Comparison of ENCODE assay signal across 27 cellular contexts in the genomic region with DNA sequence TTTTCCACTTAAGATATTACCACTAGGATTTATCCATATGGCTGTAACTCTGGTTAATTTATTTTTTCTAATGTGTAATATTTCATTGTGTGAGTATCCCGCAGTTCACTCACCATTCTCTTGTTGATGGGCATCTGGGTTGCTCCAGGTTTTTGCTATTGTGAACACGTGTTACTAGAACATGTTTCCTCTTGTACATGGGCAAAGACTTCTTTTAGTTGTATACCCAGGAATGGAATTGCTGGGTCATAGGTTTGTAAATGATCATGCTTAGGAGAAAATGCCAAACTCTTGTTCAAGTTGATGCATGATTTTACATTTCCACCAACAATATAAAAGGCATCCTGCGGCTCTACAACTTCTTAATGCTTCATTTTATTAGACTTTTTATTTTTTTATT.
"Had no signal": no experiment of that assay in that cellular context is flagged by ENCODE, and none has a peak within 500 bp of the region (broad histone marks: within the 10 kb centered on the region; RNA-seq: fewer than 3 reads in every experiment).

No MANE protein-coding gene starts in this region.

- DNase-seq: activated CD4-positive, alpha-beta memory T cell treated with anti-CD3 and anti-CD28 coated beads for 36 hours; activated CD4-positive, alpha-beta T cell treated with anti-CD3 and anti-CD28 coated beads, Interleukin-2, amount 10 ng/mL, durations not matched to agents 7 days and 5 days; activated CD4-positive, CD25-positive, alpha-beta regulatory T cell; activated gamma-delta T cell treated with Interleukin-2 at 50 U/mL for 16 hours; activated naive CD4-positive, alpha-beta T cell treated with anti-CD3 and anti-CD28 coated beads, Interleukin-2, amount 10 ng/mL, durations not matched to agents 7 days and 5 days; activated naive CD8-positive, alpha-beta T cell treated with anti-CD3 and anti-CD28 coated beads for 36 hours; activated T-cell treated with anti-CD3 and anti-CD28 coated beads for 4 hours; activated T-cell treated with anti-CD3 and anti-CD28 coated beads, Interleukin-2, amount 50 U/mL, for 48 hours; NCI-H1092; NCI-H1417 treated with DMSO at 0.1 percent for 48 hours; NCI-H1694; NCI-H2029; NCI-H2107; NCI-H345; NCI-H510A; NCI-H69; NK-92 treated with Interleukin-12 subunit alpha and Interleukin-12 subunit beta, amount 100 ng/mL, for 24 hours; OCI-M1; Right ventricle myocardium superior; SJCRH30; SK-N-SH; T-helper 1 cell had no signal

- H3K4me3 ChIP-seq: SJCRH30 had no signal

- H3K9me3 ChIP-seq: SJCRH30, SK-N-SH had no signal

- ATAC-seq: Panc1 had no signal

- H3K27ac ChIP-seq: KMS-11, RWPE1, SJCRH30, VCaP had no signal

- H3K4me3 Mint-ChIP-seq: activated CD4-positive, alpha-beta memory T cell treated with anti-CD3 and anti-CD28 coated beads for 36 hours; activated CD4-positive, alpha-beta T cell treated with anti-CD3 and anti-CD28 coated beads, Interleukin-2, amount 10 ng/mL, durations not matched to agents 7 days and 5 days; activated naive CD4-positive, alpha-beta T cell treated with anti-CD3 and anti-CD28 coated beads, Interleukin-2, amount 10 ng/mL, durations not matched to agents 7 days and 5 days; activated naive CD8-positive, alpha-beta T cell treated with anti-CD3 and anti-CD28 coated beads for 36 hours had no signal

- H3K36me3 Mint-ChIP-seq: activated CD4-positive, alpha-beta memory T cell treated with anti-CD3 and anti-CD28 coated beads for 36 hours; activated naive CD4-positive, alpha-beta T cell treated with anti-CD3 and anti-CD28 coated beads, Interleukin-2, amount 10 ng/mL, durations not matched to agents 7 days and 5 days; activated naive CD8-positive, alpha-beta T cell treated with anti-CD3 and anti-CD28 coated beads for 36 hours had no signal

- H3K27ac Mint-ChIP-seq: activated CD4-positive, alpha-beta memory T cell treated with anti-CD3 and anti-CD28 coated beads for 36 hours; activated CD4-positive, alpha-beta T cell treated with anti-CD3 and anti-CD28 coated beads, Interleukin-2, amount 10 ng/mL, durations not matched to agents 7 days and 5 days; activated naive CD4-positive, alpha-beta T cell treated with anti-CD3 and anti-CD28 coated beads, Interleukin-2, amount 10 ng/mL, durations not matched to agents 7 days and 5 days; activated naive CD8-positive, alpha-beta T cell treated with anti-CD3 and anti-CD28 coated beads for 36 hours; activated T-helper 2 cell treated with anti-CD3 and anti-CD28 coated beads, Interferon-gamma antibody, Interleukin-2, Interleukin-4, amounts not matched to agents 10 μg/mL and 5 μg/mL and 100 μg/mL, durations not matched to agents 14 hours and 24 hours and 36 hours had no signal

- H3K27me3 ChIP-seq: SJCRH30 had no signal

- H3K36me3 ChIP-seq: SJCRH30 had no signal

- H3K9me3 Mint-ChIP-seq: activated CD4-positive, alpha-beta memory T cell treated with anti-CD3 and anti-CD28 coated beads for 36 hours; activated CD4-positive, alpha-beta T cell treated with anti-CD3 and anti-CD28 coated beads, Interleukin-2, amount 10 ng/mL, durations not matched to agents 7 days and 5 days; activated naive CD4-positive, alpha-beta T cell treated with anti-CD3 and anti-CD28 coated beads, Interleukin-2, amount 10 ng/mL, durations not matched to agents 7 days and 5 days; activated naive CD8-positive, alpha-beta T cell treated with anti-CD3 and anti-CD28 coated beads for 36 hours; activated T-helper 2 cell treated with anti-CD3 and anti-CD28 coated beads, Interferon-gamma antibody, Interleukin-2, Interleukin-4, amounts not matched to agents 10 μg/mL and 5 μg/mL and 100 μg/mL, durations not matched to agents 14 hours and 24 hours and 36 hours had no signal

- H3K4me1 Mint-ChIP-seq: activated CD4-positive, alpha-beta T cell treated with anti-CD3 and anti-CD28 coated beads, Interleukin-2, amount 10 ng/mL, durations not matched to agents 7 days and 5 days; activated naive CD4-positive, alpha-beta T cell treated with anti-CD3 and anti-CD28 coated beads, Interleukin-2, amount 10 ng/mL, durations not matched to agents 7 days and 5 days; activated naive CD8-positive, alpha-beta T cell treated with anti-CD3 and anti-CD28 coated beads for 36 hours had no signal
